14 cellular contexts compared by ENCODE assay signal in the genomic region with DNA sequence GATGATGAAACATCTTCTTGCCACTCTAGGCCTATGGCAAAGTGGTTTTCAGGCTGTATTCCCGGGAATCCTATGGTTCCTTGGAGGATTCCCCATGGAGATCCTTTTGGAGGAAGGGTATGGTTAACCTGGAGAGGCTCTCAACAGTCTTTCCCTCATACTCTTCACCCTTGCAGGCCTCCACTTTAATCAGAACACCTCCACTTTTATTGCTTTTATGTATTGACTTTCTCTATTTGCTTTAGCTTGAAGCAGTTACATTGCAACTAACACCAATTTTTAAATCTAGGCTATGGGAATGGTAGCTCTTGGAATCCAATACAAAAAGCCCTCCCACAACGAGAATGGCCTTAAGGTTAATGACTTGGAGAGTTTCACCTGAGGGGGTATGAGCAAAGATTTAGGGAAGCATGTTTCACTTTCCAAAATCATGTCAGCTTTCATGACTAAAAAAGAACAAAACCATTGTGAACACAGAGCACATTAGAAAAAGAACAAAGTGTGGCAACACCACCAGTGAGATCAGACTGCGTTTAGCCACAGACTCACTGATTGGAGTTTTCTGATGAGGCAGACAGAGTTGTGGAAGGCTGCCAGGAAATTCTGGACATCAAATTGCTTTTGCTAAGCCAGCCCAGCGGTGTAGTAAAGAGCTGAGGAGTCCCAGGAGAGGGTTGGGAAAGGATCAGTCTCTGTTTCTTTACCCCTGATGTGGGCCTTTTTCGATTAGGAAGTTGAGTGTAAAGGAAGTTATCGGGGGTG.
DNase-seq lines count a peak whose midpoint lies in the region; ATAC-seq and TF ChIP-seq lines count a peak whose summit lies in the region.
"Had no signal": no experiment of that assay in that cellular context is flagged by ENCODE, and none has a peak within 500 bp of the region (broad histone marks: within the 10 kb centered on the region; RNA-seq: fewer than 3 reads in every experiment).

No MANE protein-coding gene starts in this region.

- no peaks in the 10 kb centered on the region for H3K9me3 ChIP-seq in left lung
- H3K9me3 ChIP-seq: vagina had no signal

- no peak overlapping the region for H3K27ac Mint-ChIP-seq in activated naive CD8-positive, alpha-beta T cell treated with anti-CD3 and anti-CD28 coated beads for 36 hours
- H3K27ac Mint-ChIP-seq: activated CD8-positive, alpha-beta T cell treated with anti-CD3 and anti-CD28 coated beads for 36 hours; CD14-positive monocyte had no signal

- H3K27me3 ChIP-seq in left lung: no peaks in the 10 kb centered on the region
- H3K27me3 ChIP-seq: vagina had no signal

- no peak for DNase-seq in Right ventricle myocardium inferior (ENCODE audit: missing footprints)
- DNase-seq in cardiac septum (ENCODE audit: low spot score): no peak
- peak; percentile 46 for DNase-seq in dermis blood vessel endothelial cell
- DNase-seq in left lung: peak in 1 of 2 donors; percentile 37
- no peak for DNase-seq in SW 1271 (lab: John Stamatoyannopoulos, UW)
- DNase-seq in GM13977 (ENCODE audit: low spot score): no peak
- DNase-seq in activated naive CD8-positive, alpha-beta T cell treated with anti-CD3 and anti-CD28 coated beads for 36 hours: no peak
- DNase-seq: activated CD8-positive, alpha-beta T cell treated with anti-CD3 and anti-CD28 coated beads for 36 hours; stimulated activated CD4-positive, alpha-beta T cell treated with anti-CD3 and anti-CD28 coated beads, Interleukin-2, amount 100 ng/mL, for 24 hours had no signal

- H3K4me1 ChIP-seq in left lung: peaks cover 0 to 5% of the 10 kb centered on the region in 2 donors
- H3K4me1 ChIP-seq: vagina had no signal

- intact Hi-C loops in Right ventricle myocardium inferior (cut with DNase I): no loop called here
- intact Hi-C loops in cardiac septum (cut with DNase I): no loop called here
- intact Hi-C loops in left lung (cut with DNase I): no loop called here

- no peak overlapping the region for H3K4me3 Mint-ChIP-seq in activated naive CD8-positive, alpha-beta T cell treated with anti-CD3 and anti-CD28 coated beads for 36 hours
- H3K4me3 Mint-ChIP-seq: activated CD8-positive, alpha-beta T cell treated with anti-CD3 and anti-CD28 coated beads for 36 hours; CD14-positive monocyte had no signal

- no peaks in the 10 kb centered on the region for H3K36me3 Mint-ChIP-seq in activated naive CD8-positive, alpha-beta T cell treated with anti-CD3 and anti-CD28 coated beads for 36 hours
- H3K36me3 Mint-ChIP-seq: CD14-positive monocyte had no signal

- in situ Hi-C loops in GM13977 (cut with MboI; ENCODE audit: low pct_unique_long_range_greater_than_20kb, low sequenced_read_pairs, unreplicated experiment): no loop called here

- ATAC-seq in Right ventricle myocardium inferior: peak; percentile 89
- ATAC-seq in left lung: peak; percentile 57
- ATAC-seq in GM19463 (IDR thresholded peaks at IDR 0.05; ENCODE audit: unreplicated experiment): no peak
- ATAC-seq: activated CD8-positive, alpha-beta T cell treated with anti-CD3 and anti-CD28 coated beads for 36 hours; HCT116; Panc1 had no signal

- H3K4me1 Mint-ChIP-seq in activated naive CD8-positive, alpha-beta T cell treated with anti-CD3 and anti-CD28 coated beads for 36 hours: peaks cover 8% of the 10 kb centered on the region
- H3K4me1 Mint-ChIP-seq: CD14-positive monocyte had no signal

- peak overlapping the region in 1 of 2 donors; percentile 15 for H3K27ac ChIP-seq in left lung
- H3K27ac ChIP-seq: vagina had no signal

- H3K9me3 Mint-ChIP-seq in activated naive CD8-positive, alpha-beta T cell treated with anti-CD3 and anti-CD28 coated beads for 36 hours: no peaks in the 10 kb centered on the region
- H3K9me3 Mint-ChIP-seq: activated CD8-positive, alpha-beta T cell treated with anti-CD3 and anti-CD28 coated beads for 36 hours had no signal

- H3K36me3 ChIP-seq in left lung: no peaks in the 10 kb centered on the region
- H3K36me3 ChIP-seq: vagina had no signal

- H3K27me3 Mint-ChIP-seq in activated naive CD8-positive, alpha-beta T cell treated with anti-CD3 and anti-CD28 coated beads for 36 hours: no peaks in the 10 kb centered on the region
- H3K27me3 Mint-ChIP-seq: activated CD8-positive, alpha-beta T cell treated with anti-CD3 and anti-CD28 coated beads for 36 hours had no signal

- H3K4me3 ChIP-seq in left lung: no peak overlapping the region
- H3K4me3 ChIP-seq: vagina had no signal

- TF ChIP-seq CTCF in left lung (IDR thresholded peaks at IDR 0.05) (no peak), GM13977 (IDR thresholded peaks at IDR 0.05; ENCODE audit: extremely low read depth, insufficient read depth, missing control alignments) (no peak)
